Comparison of ENCODE assay signal across 25 cellular contexts in the genomic region with DNA sequence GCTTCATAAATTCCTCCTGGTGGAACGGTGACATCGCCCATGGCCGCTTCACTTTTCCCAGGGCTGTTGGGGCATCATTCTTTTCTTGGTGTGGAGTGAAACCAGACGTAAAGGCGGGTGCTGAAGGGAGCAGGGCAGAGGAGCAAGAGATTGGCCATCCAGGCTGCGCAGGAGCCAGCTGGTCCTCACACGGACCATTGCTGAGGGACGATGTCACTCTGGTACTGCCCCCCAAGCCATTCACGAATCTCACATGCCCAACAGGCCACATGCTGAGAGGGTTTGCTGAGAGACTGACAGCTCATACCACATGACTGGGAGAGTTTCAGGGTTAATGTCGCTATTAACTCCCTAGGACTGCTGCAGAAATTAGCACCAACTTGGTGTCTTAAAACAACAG. TPM values are rescaled to one million over a fixed set of nuclear protein-coding genes. Genes with fewer than 3 reads are reported as not detected.
"Had no signal": no experiment of that assay in that cellular context is flagged by ENCODE, and none has a peak within 500 bp of the region (broad histone marks: within the 10 kb centered on the region; RNA-seq: fewer than 3 reads in every experiment).

No MANE protein-coding gene starts in this region.

- H3K27me3 ChIP-seq: body of pancreas, ovary, right atrium auricular region, uterus had no signal

- H3K36me3 ChIP-seq: heart right ventricle, left ventricle myocardium inferior, ovary, right atrium auricular region, tibial nerve, uterus had no signal

- H3K27ac Mint-ChIP-seq: activated naive CD4-positive, alpha-beta T cell treated with anti-CD3 and anti-CD28 coated beads, Interleukin-2, amount 50 U/mL, for 24 hours; dendritic cell treated with granulocyte-macrophage colony-stimulating factor and Interleukin-4, amounts not matched to agents 40 ng/mL and 50 ng/mL, for 4 days; mesothelial cell of epicardium; natural killer cell treated with Interleukin-12 subunit alpha and Interleukin-12 subunit beta and Interleukin-15 and Interleukin-18, amount 100 ng/mL, for 72 hours; stimulated activated naive CD8-positive, alpha-beta T cell treated with anti-CD3 and anti-CD28 coated beads, Interleukin-15, Interleukin-2, amounts not matched to agents 100 ng/mL and 50 ng/mL, for 24 hours; T-helper 2 cell treated with Interferon-gamma antibody and Interleukin-4, amounts not matched to agents 5 μg/mL and 100 μg/mL, for 36 hours; WTC11 had no signal

- H3K4me1 Mint-ChIP-seq: activated naive CD4-positive, alpha-beta T cell treated with anti-CD3 and anti-CD28 coated beads, Interleukin-2, amount 50 U/mL, for 24 hours had no signal

- ATAC-seq: body of pancreas; heart right ventricle; natural killer cell treated with Interleukin-12 subunit alpha and Interleukin-12 subunit beta and Interleukin-15 and Interleukin-18, amount 100 ng/mL, for 72 hours; psoas muscle; WTC11 had no signal

- H3K9me3 Mint-ChIP-seq: activated naive CD4-positive, alpha-beta T cell treated with anti-CD3 and anti-CD28 coated beads, Interleukin-2, amount 50 U/mL, for 24 hours; dendritic cell treated with granulocyte-macrophage colony-stimulating factor and Interleukin-4, amounts not matched to agents 40 ng/mL and 50 ng/mL, for 4 days; mesothelial cell of epicardium; natural killer cell treated with Interleukin-12 subunit alpha and Interleukin-12 subunit beta and Interleukin-15 and Interleukin-18, amount 100 ng/mL, for 72 hours; stimulated activated naive CD8-positive, alpha-beta T cell treated with anti-CD3 and anti-CD28 coated beads, Interleukin-15, Interleukin-2, amounts not matched to agents 100 ng/mL and 50 ng/mL, for 24 hours; T-helper 2 cell treated with Interferon-gamma antibody and Interleukin-4, amounts not matched to agents 5 μg/mL and 100 μg/mL, for 36 hours; WTC11 had no signal

- DNase-seq: activated gamma-delta T cell treated with Interleukin-2 at 50 U/mL for 16 hours; activated T-cell treated with anti-CD3 and anti-CD28 coated beads, Interleukin-2, amount 50 U/mL, for 1 hour; anterior cingulate cortex; body of pancreas; effector CD4-positive, alpha-beta T cell; erythroblast; foreskin fibroblast; heart right ventricle; kidney glomerular epithelial cell; left ventricle myocardium inferior; ovary; psoas muscle; stimulated activated CD4-positive, alpha-beta T cell treated with anti-CD3 and anti-CD28 coated beads, Interleukin-12 subunit alpha, Interleukin-12 subunit beta, amount 100 ng/mL, for 4 hours; stimulated activated CD4-positive, alpha-beta T cell treated with anti-CD3 and anti-CD28 coated beads, Interleukin-4, amount 100 ng/mL, for 4 hours; uterus had no signal

- H3K4me3 ChIP-seq: body of pancreas, heart right ventricle, left ventricle myocardium inferior, ovary, psoas muscle, right atrium auricular region, tibial nerve, uterus had no signal

- H3K27ac ChIP-seq: body of pancreas, heart right ventricle, left ventricle myocardium inferior, ovary, psoas muscle, right atrium auricular region, tibial nerve, uterus had no signal

- H3K4me3 Mint-ChIP-seq: activated naive CD4-positive, alpha-beta T cell treated with anti-CD3 and anti-CD28 coated beads, Interleukin-2, amount 50 U/mL, for 24 hours; dendritic cell treated with granulocyte-macrophage colony-stimulating factor and Interleukin-4, amounts not matched to agents 40 ng/mL and 50 ng/mL, for 4 days; mesothelial cell of epicardium; natural killer cell treated with Interleukin-12 subunit alpha and Interleukin-12 subunit beta and Interleukin-15 and Interleukin-18, amount 100 ng/mL, for 72 hours; stimulated activated naive CD8-positive, alpha-beta T cell treated with anti-CD3 and anti-CD28 coated beads, Interleukin-15, Interleukin-2, amounts not matched to agents 100 ng/mL and 50 ng/mL, for 24 hours; T-helper 2 cell treated with Interferon-gamma antibody and Interleukin-4, amounts not matched to agents 5 μg/mL and 100 μg/mL, for 36 hours; WTC11 had no signal

- H3K4me1 ChIP-seq: body of pancreas, psoas muscle, tibial nerve, uterus had no signal

- H3K36me3 Mint-ChIP-seq: activated naive CD4-positive, alpha-beta T cell treated with anti-CD3 and anti-CD28 coated beads, Interleukin-2, amount 50 U/mL, for 24 hours; mesothelial cell of epicardium; natural killer cell treated with Interleukin-12 subunit alpha and Interleukin-12 subunit beta and Interleukin-15 and Interleukin-18, amount 100 ng/mL, for 72 hours; WTC11 had no signal

- H3K9me3 ChIP-seq: body of pancreas, heart right ventricle, left ventricle myocardium inferior, ovary, psoas muscle, right atrium auricular region, tibial nerve, uterus had no signal

RNA-seq across cellular contexts. Expression of gene PKP1, which starts 10.5 kb away (rescaled TPM):
- total RNA-seq: lung microvascular endothelial cell; natural killer cell treated with Interleukin-12 subunit alpha and Interleukin-12 subunit beta and Interleukin-15 and Interleukin-18, amount 100 ng/mL, for 72 hours had no signal
